ENCODE assay signal across 26 cellular contexts in genomic region chr4:112882286-112882685, GRCh38.
DNase-seq lines count a peak whose midpoint lies in the region; ATAC-seq, FAIRE-seq and TF ChIP-seq lines count a peak whose summit lies in the region.
"Had no signal": no experiment of that assay in that cellular context is flagged by ENCODE, and none has a peak within 500 bp of the region (broad histone marks: within the 10 kb centered on the region; RNA-seq: fewer than 3 reads in every experiment).

No MANE protein-coding gene starts in this region.

- WGBS in heart right ventricle, 2 donors, result 69 to 78% methylated on average over 4 of the region's 4 CpGs
- WGBS in pancreas, 2 donors, result 28 to 29% methylated on average over 4 of the region's 4 CpGs

- H3K9me3 Mint-ChIP-seq in glutamatergic neuron (ENCODE audit: unreplicated experiment) (peaks cover 12% of the 10 kb centered on the region), Calu3 (ENCODE audit: low read depth, unreplicated experiment) (no peaks in the 10 kb centered on the region)
- H3K9me3 Mint-ChIP-seq in activated CD8-positive, alpha-beta T cell treated with anti-CD3 and anti-CD28 coated beads for 36 hours, result no peaks in the 10 kb centered on the region
- H3K9me3 Mint-ChIP-seq: activated B cell treated with CpG ODN at 0.5 μM for 24 hours; activated T-cell treated with anti-CD3 and anti-CD28 coated beads, Interleukin-2, amount 50 U/mL, for 4 hours; memory B cell; natural killer cell treated with Interleukin-12 subunit alpha and Interleukin-12 subunit beta and Interleukin-15 and Interleukin-18, amount 100 ng/mL, for 72 hours; stimulated activated naive B cell treated with anti-CD40 and anti-IgM and Interleukin-4, amounts not matched to agents 10 μg/mL and 1 μg/mL and 100 μg/mL, for 72 hours had no signal

- POLR2A ChIA-PET in activated CD8-positive, alpha-beta T cell treated with anti-CD3 and anti-CD28 coated beads for 36 hours (lab: Charles Lee), result no interaction called here

- H3K9me3 ChIP-seq in heart right ventricle (no peaks in the 10 kb centered on the region), pancreas (no peaks in the 10 kb centered on the region)
- H3K9me3 ChIP-seq: HAP-1, SJSA1 had no signal

- H3K4me3 Mint-ChIP-seq in glutamatergic neuron (ENCODE audit: unreplicated experiment) (peak overlapping the region; percentile 73), Calu3 (ENCODE audit: low read depth, unreplicated experiment) (no peak overlapping the region)
- H3K4me3 Mint-ChIP-seq in activated CD8-positive, alpha-beta T cell treated with anti-CD3 and anti-CD28 coated beads for 36 hours, result no peak overlapping the region
- H3K4me3 Mint-ChIP-seq: activated B cell treated with CpG ODN at 0.5 μM for 24 hours; activated T-cell treated with anti-CD3 and anti-CD28 coated beads, Interleukin-2, amount 50 U/mL, for 4 hours; memory B cell; natural killer cell treated with Interleukin-12 subunit alpha and Interleukin-12 subunit beta and Interleukin-15 and Interleukin-18, amount 100 ng/mL, for 72 hours; stimulated activated naive B cell treated with anti-CD40 and anti-IgM and Interleukin-4, amounts not matched to agents 10 μg/mL and 1 μg/mL and 100 μg/mL, for 72 hours; T-helper 17 cell had no signal

- H3K27me3 ChIP-seq in heart right ventricle (no peaks in the 10 kb centered on the region), pancreas (no peaks in the 10 kb centered on the region)
- H3K27me3 ChIP-seq: BLaER1 treated with 17β-estradiol and CSF1 and Interleukin-3, amounts not matched to agents 10 nM and 100 nM; SJSA1 had no signal

- TF ChIP-seq CTCF in heart right ventricle (IDR thresholded peaks at IDR 0.05), result no peak
- no peak for TF ChIP-seq CTCF in glutamatergic neuron (IDR thresholded peaks at IDR 0.05; ENCODE audit: partially characterized antibody, unreplicated experiment)
- TF ChIP-seq CTCF in pancreas (IDR thresholded peaks at IDR 0.05), result no peak
- no peak for TF ChIP-seq CTCF in Calu3 (IDR thresholded peaks at IDR 0.05; ENCODE audit: unreplicated experiment)
- no peak for TF ChIP-seq CTCF in activated CD8-positive, alpha-beta T cell treated with anti-CD3 and anti-CD28 coated beads for 36 hours (IDR thresholded peaks at IDR 0.05)

- CTCF ChIA-PET in Calu3 (lab: Charles Lee), result no interaction called here
- CTCF ChIA-PET in activated CD8-positive, alpha-beta T cell treated with anti-CD3 and anti-CD28 coated beads for 36 hours (lab: Charles Lee), result no interaction called here

- no peaks in the 10 kb centered on the region for H3K36me3 Mint-ChIP-seq in glutamatergic neuron (ENCODE audit: unreplicated experiment)
- no peaks in the 10 kb centered on the region for H3K36me3 Mint-ChIP-seq in Calu3 (ENCODE audit: insufficient read depth, unreplicated experiment)
- no peaks in the 10 kb centered on the region for H3K36me3 Mint-ChIP-seq in activated CD8-positive, alpha-beta T cell treated with anti-CD3 and anti-CD28 coated beads for 36 hours (ENCODE audit: low read depth)
- H3K36me3 Mint-ChIP-seq: memory B cell; natural killer cell treated with Interleukin-12 subunit alpha and Interleukin-12 subunit beta and Interleukin-15 and Interleukin-18, amount 100 ng/mL, for 72 hours; stimulated activated naive B cell treated with anti-CD40 and anti-IgM and Interleukin-4, amounts not matched to agents 10 μg/mL and 1 μg/mL and 100 μg/mL, for 72 hours had no signal

- no peak for FAIRE-seq in pancreas (lab: Jason Lieb, UNC)
- FAIRE-seq: A204.1, astrocyte, D721Med, endometrium, kidney had no signal

- H3K4me3 ChIP-seq in heart right ventricle, result peak overlapping the region in 7 of 10 donors; percentile 11 to 35 (median 28)
- H3K4me3 ChIP-seq in pancreas, result peak overlapping the region in 2 of 4 donors; percentile 13 to 17
- H3K4me3 ChIP-seq: BLaER1 treated with 17β-estradiol and CSF1 and Interleukin-3, amounts not matched to agents 10 nM and 100 nM; HAP-1; PC-9; SJSA1 had no signal

- peak overlapping the region; percentile 92 for H3K27ac Mint-ChIP-seq in glutamatergic neuron (ENCODE audit: unreplicated experiment)
- no peak overlapping the region for H3K27ac Mint-ChIP-seq in Calu3 (ENCODE audit: unreplicated experiment)
- H3K27ac Mint-ChIP-seq in activated CD8-positive, alpha-beta T cell treated with anti-CD3 and anti-CD28 coated beads for 36 hours, result no peak overlapping the region
- H3K27ac Mint-ChIP-seq: activated B cell treated with CpG ODN at 0.5 μM for 24 hours; memory B cell; natural killer cell treated with Interleukin-12 subunit alpha and Interleukin-12 subunit beta and Interleukin-15 and Interleukin-18, amount 100 ng/mL, for 72 hours; stimulated activated naive B cell treated with anti-CD40 and anti-IgM and Interleukin-4, amounts not matched to agents 10 μg/mL and 1 μg/mL and 100 μg/mL, for 72 hours; T-helper 17 cell had no signal

- peak overlapping the region in 2 of 10 donors; percentile 11 to 30 for H3K27ac ChIP-seq in heart right ventricle
- no peak overlapping the region for H3K27ac ChIP-seq in pancreas
- H3K27ac ChIP-seq: BLaER1 treated with 17β-estradiol and CSF1 and Interleukin-3, amounts not matched to agents 10 nM and 100 nM; PC-9; SJSA1 had no signal

- H3K36me3 ChIP-seq in heart right ventricle, result no peaks in the 10 kb centered on the region
- H3K36me3 ChIP-seq in pancreas, result no peaks in the 10 kb centered on the region
- H3K36me3 ChIP-seq: BLaER1 treated with 17β-estradiol and CSF1 and Interleukin-3, amounts not matched to agents 10 nM and 100 nM; HAP-1; SJSA1 had no signal

- DNase-seq in heart right ventricle (no peak), Right ventricle myocardium inferior (ENCODE audit: missing footprints) (no peak), glutamatergic neuron (no peak), pancreas (no peak), Calu3 (no peak), globus pallidus (ENCODE audit: low spot score) (no peak)
- no peak for DNase-seq in stimulated activated CD4-positive, alpha-beta T cell treated with anti-CD3 and anti-CD28 coated beads, Interleukin-2, amount 100 ng/mL, for 48 hours
- no peak for DNase-seq in activated CD8-positive, alpha-beta T cell treated with anti-CD3 and anti-CD28 coated beads for 36 hours
- DNase-seq: activated B cell treated with CpG ODN at 0.5 μM for 24 hours; activated naive CD4-positive, alpha-beta T cell treated with anti-CD3 and anti-CD28 coated beads, Interleukin-2, amount 50 U/mL, for 16 hours; activated T-cell treated with anti-CD3 and anti-CD28 coated beads, Interleukin-2, amount 50 U/mL, for 4 hours; kidney; NCI-H1417 treated with DMSO at 0.1 percent for 48 hours; PC-9; stimulated activated naive B cell treated with anti-CD40 and anti-IgM and Interleukin-4, amounts not matched to agents 10 μg/mL and 1 μg/mL and 100 μg/mL, for 72 hours; T-helper 17 cell; trophoblast cell had no signal

- H3K4me1 ChIP-seq in heart right ventricle (peaks cover 0 to 21% (median 0%) of the 10 kb centered on the region in 9 donors), pancreas (no peaks in the 10 kb centered on the region)
- H3K4me1 ChIP-seq: BLaER1 treated with 17β-estradiol and CSF1 and Interleukin-3, amounts not matched to agents 10 nM and 100 nM; HAP-1; SJSA1 had no signal

- ATAC-seq in heart right ventricle (peak in 2 of 8 donors; percentile 16 to 38), Right ventricle myocardium inferior (no peak), pancreas (peak in 3 of 4 donors; percentile 18 to 45 (median 27))
- no peak for ATAC-seq in activated CD8-positive, alpha-beta T cell treated with anti-CD3 and anti-CD28 coated beads for 36 hours
- ATAC-seq: activated T-cell treated with anti-CD3 and anti-CD28 coated beads, Interleukin-2, amount 50 U/mL, for 4 hours; natural killer cell treated with Interleukin-12 subunit alpha and Interleukin-12 subunit beta and Interleukin-15 and Interleukin-18, amount 100 ng/mL, for 72 hours; stimulated activated naive B cell treated with anti-CD40 and anti-IgM and Interleukin-4, amounts not matched to agents 10 μg/mL and 1 μg/mL and 100 μg/mL, for 72 hours; T-helper 17 cell had no signal

- H3K4me1 Mint-ChIP-seq in glutamatergic neuron (ENCODE audit: low read depth, unreplicated experiment), result peaks cover 35% of the 10 kb centered on the region
- no peaks in the 10 kb centered on the region for H3K4me1 Mint-ChIP-seq in Calu3 (ENCODE audit: low read depth, unreplicated experiment)
- no peaks in the 10 kb centered on the region for H3K4me1 Mint-ChIP-seq in activated CD8-positive, alpha-beta T cell treated with anti-CD3 and anti-CD28 coated beads for 36 hours (ENCODE audit: low read depth)
- H3K4me1 Mint-ChIP-seq: activated B cell treated with CpG ODN at 0.5 μM for 24 hours; memory B cell; stimulated activated naive B cell treated with anti-CD40 and anti-IgM and Interleukin-4, amounts not matched to agents 10 μg/mL and 1 μg/mL and 100 μg/mL, for 72 hours; T-helper 17 cell had no signal

- intact Hi-C loops in heart right ventricle (cut with DNase I), result no loop called here
- intact Hi-C loops in Right ventricle myocardium inferior (cut with DNase I), result no loop called here
- intact Hi-C loops in pancreas (cut with DNase I), result no loop called here
- intact Hi-C loops in Calu3 (cut with micrococcal nuclease; ENCODE audit: unreplicated experiment), result no loop called here
- intact Hi-C loops in activated CD8-positive, alpha-beta T cell treated with anti-CD3 and anti-CD28 coated beads for 36 hours (cut with micrococcal nuclease), result no loop called here

- BruUV-seq in Calu3 (replicated peaks; lab: Mats Ljungman, UMichigan), result no TSS peak

- H3K27me3 Mint-ChIP-seq in glutamatergic neuron (ENCODE audit: unreplicated experiment) (no peaks in the 10 kb centered on the region), Calu3 (ENCODE audit: unreplicated experiment) (no peaks in the 10 kb centered on the region)
- no peaks in the 10 kb centered on the region for H3K27me3 Mint-ChIP-seq in activated CD8-positive, alpha-beta T cell treated with anti-CD3 and anti-CD28 coated beads for 36 hours
- H3K27me3 Mint-ChIP-seq: memory B cell had no signal

Comparison
In these comparisons a context has a peak if more than half of its experiments do, and no peak if none do; other contexts are left out.
1. ATAC-seq: peak in pancreas (3 of 4); none in Right ventricle myocardium inferior (single experiment) and activated CD8-positive, alpha-beta T cell treated with anti-CD3 and anti-CD28 coated beads for 36 hours (single experiment).